ENCODE assay signal across 8 cellular contexts in the genomic region with DNA sequence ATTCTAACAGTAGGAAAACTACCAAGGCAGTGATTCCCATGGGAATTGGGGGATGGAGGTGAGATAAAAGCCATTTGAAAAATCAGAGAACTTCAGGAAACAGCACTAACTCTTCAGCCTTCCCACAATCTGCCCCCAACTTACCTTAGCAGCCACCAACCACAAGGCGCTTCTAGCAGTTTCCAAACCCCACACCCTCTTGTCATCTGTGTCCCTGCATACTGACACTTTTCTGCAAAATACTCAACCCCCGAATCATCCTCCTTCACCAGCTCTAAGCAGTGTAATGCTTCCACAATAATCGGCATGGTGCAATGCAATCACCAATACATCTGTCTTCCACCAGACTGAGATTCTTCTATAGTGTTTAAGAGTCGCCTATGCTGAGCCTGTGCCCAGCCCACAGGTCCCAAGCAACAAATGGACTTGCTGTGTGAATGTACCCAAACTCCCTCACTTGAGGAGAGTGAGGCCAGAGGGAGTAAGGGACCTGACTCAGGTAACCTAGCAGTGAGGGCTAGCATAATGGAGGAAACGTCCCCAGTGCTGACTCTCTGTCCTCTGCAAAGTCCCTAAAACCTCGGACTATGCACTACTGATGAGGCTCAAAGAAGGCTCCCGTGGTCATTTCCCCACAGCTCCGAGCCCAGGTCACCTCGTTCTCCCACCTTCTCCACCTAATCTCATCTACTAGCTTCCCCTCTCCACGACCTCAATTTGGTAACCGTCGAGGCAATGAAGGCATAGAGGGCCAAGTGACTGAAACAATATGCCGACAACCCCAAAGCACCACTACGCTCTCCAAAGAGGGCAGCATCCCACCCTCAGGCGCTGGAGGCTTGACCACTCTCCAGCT. TPM values are rescaled to one million over a fixed set of nuclear protein-coding genes. Genes with fewer than 3 reads are reported as not detected.
DNase-seq lines count a peak whose midpoint lies in the region; ATAC-seq and TF ChIP-seq lines count a peak whose summit lies in the region.

No MANE protein-coding gene starts in this region.

- DNase-seq in AG09309 (ENCODE audit: low read depth) (no peak), H7 (no peak), retina (no peak)
- peak; percentile 27 to 32 for DNase-seq in activated T-cell treated with anti-CD3 and anti-CD28 coated beads, Interleukin-2, amount 50 U/mL, for 48 hours
- DNase-seq in stimulated activated naive CD8-positive, alpha-beta T cell treated with anti-CD3 and anti-CD28 coated beads, Interleukin-15, amount 100 ng/mL, for 72 hours: peak in 1 of 2 donors; percentile 11

- H3K27me3 ChIP-seq in H7 (ENCODE audit: control insufficient read depth, insufficient read depth, low read length): peaks cover 2% of the 10 kb centered on the region; the same call in 1 of the 2 replicates

- H3K27me3 Mint-ChIP-seq in stimulated activated naive CD8-positive, alpha-beta T cell treated with anti-CD3 and anti-CD28 coated beads, Interleukin-15, amount 100 ng/mL, for 72 hours: peaks cover 18% of the 10 kb centered on the region

- H3K36me3 ChIP-seq in H7 (replicated peaks; ENCODE audit: control insufficient read depth, insufficient read depth, low read length): peaks cover 21% of the 10 kb centered on the region

- peak overlapping the region; percentile 15 to 41 for H3K27ac Mint-ChIP-seq in stimulated activated naive CD8-positive, alpha-beta T cell treated with anti-CD3 and anti-CD28 coated beads, Interleukin-15, amount 100 ng/mL, for 72 hours

- no peak for TF ChIP-seq CTCF in AG09309 (IDR thresholded peaks at IDR 0.05; ENCODE audit: control insufficient read depth, insufficient read depth, low read depth, low read length, missing control alignments)

- peak overlapping the region; percentile 71 to 84 for H3K4me3 Mint-ChIP-seq in stimulated activated naive CD8-positive, alpha-beta T cell treated with anti-CD3 and anti-CD28 coated beads, Interleukin-15, amount 100 ng/mL, for 72 hours

- H3K9me3 Mint-ChIP-seq in stimulated activated naive CD8-positive, alpha-beta T cell treated with anti-CD3 and anti-CD28 coated beads, Interleukin-15, amount 100 ng/mL, for 72 hours: no peaks in the 10 kb centered on the region

- H3K4me1 Mint-ChIP-seq in stimulated activated naive CD8-positive, alpha-beta T cell treated with anti-CD3 and anti-CD28 coated beads, Interleukin-15, amount 100 ng/mL, for 72 hours: peaks cover 50% of the 10 kb centered on the region

- H3K4me3 ChIP-seq in AG09309 (ENCODE audit: control insufficient read depth, low read depth, low read length) (peak overlapping the region; percentile 81), H7 (ENCODE audit: insufficient read depth, low read depth, low read length) (peak overlapping the region; percentile 98), iPS-11a (ENCODE audit: low read depth, low read length) (peak overlapping the region; percentile 95)

- no peak for ATAC-seq in stimulated activated naive CD8-positive, alpha-beta T cell treated with anti-CD3 and anti-CD28 coated beads, Interleukin-15, amount 100 ng/mL, for 72 hours
- ATAC-seq in GM18909 (IDR thresholded peaks at IDR 0.05; ENCODE audit: poor library complexity, unreplicated experiment) (no peak), HG03439 (IDR thresholded peaks at IDR 0.05; ENCODE audit: unreplicated experiment) (no peak)

RNA-seq across cellular contexts. Expression of a gene that starts 0.9 kb away (rescaled TPM):
- total RNA-seq in H7 (2014; rRNA removed; shearing (Covaris generic)): 52.9 and 65.0 TPM in 2 replicates

RNA-seq across cellular contexts. Expression of a gene that starts 50.9 kb away (rescaled TPM):
- 0.11 TPM in 1 of 2 replicates, not detected in the other for total RNA-seq in H7 (2014; rRNA removed; shearing (Covaris generic))

RNA-seq across cellular contexts. Expression of a gene that starts 54.0 kb away (rescaled TPM):
- 23.2 and 39.6 TPM in 2 replicates for total RNA-seq in H7 (2014; rRNA removed; shearing (Covaris generic))

Comparison
In these comparisons a context has a peak if more than half of its experiments do, and no peak if none do; other contexts are left out.
1. DNase-seq: peak in activated T-cell treated with anti-CD3 and anti-CD28 coated beads, Interleukin-2, amount 50 U/mL, for 48 hours (2 of 2); none in AG09309 (single experiment), H7 (single experiment) and retina (single experiment).
2. Peak in every context shown above with its lines, with median percentiles within 50 percentile points of each other: H3K4me3 ChIP-seq.